Comparison of ENCODE assay signal across 1 cellular context in genomic region chr6:132813173-132813856, GRCh38.
TF ChIP-seq lines count a peak whose summit lies in the region.

No MANE protein-coding gene starts in this region.

TF ChIP-seq in HCT116, 20 proteins besides CTCF, POLR2A, EP300 and RAD21 (continued from another document):
- TF ChIP-seq ATF3 (IDR thresholded peaks at IDR 0.05), result no peak
- TF ChIP-seq FOSL1 (IDR thresholded peaks at IDR 0.05; ENCODE audit: low read depth), result no peak
- no peak for TF ChIP-seq REST (IDR thresholded peaks at IDR 0.05; ENCODE audit: low read depth)
- TF ChIP-seq ELF1 (IDR thresholded peaks at IDR 0.05; ENCODE audit: borderline replicate concordance, low read depth), result no peak
- no peak for TF ChIP-seq ZNF274 (IDR thresholded peaks at IDR 0.05; ENCODE audit: low read depth, low read length)
- no peak for TF ChIP-seq ZFX (IDR thresholded peaks at IDR 0.05)
